16 cellular contexts compared by ENCODE assay signal in the genomic region with DNA sequence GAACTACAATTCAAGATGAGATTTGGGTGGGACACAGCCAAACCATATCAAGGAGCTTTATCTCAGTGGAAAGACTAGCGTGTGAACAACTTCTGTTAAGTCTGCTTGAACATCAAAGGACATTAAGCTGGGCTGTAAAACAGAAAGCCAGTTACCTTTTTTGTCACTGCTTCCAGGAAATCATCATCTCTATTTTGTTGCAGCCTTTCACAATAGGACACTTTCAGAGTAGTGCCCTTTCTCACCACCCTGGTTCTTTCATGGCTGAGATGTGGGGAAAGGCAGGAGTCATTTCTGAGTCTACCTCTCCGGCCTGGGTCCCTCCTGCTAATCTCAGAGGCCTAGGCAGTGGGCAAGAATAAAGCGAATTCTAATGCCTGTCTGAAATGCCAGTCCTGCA.
DNase-seq lines count a peak whose midpoint lies in the region; TF ChIP-seq lines count a peak whose summit lies in the region.
"Had no signal": no experiment of that assay in that cellular context is flagged by ENCODE, and none has a peak within 500 bp of the region (broad histone marks: within the 10 kb centered on the region; RNA-seq: fewer than 3 reads in every experiment).

No MANE protein-coding gene starts in this region.

- H3K36me3 ChIP-seq in Loucy (ENCODE audit: insufficient read depth, low read length) (no peaks in the 10 kb centered on the region), mesendoderm (ENCODE audit: control insufficient read depth, insufficient read depth, low read length) (no peaks in the 10 kb centered on the region)

- no peaks in the 10 kb centered on the region for H4K20me1 ChIP-seq in Loucy (ENCODE audit: insufficient read depth, low read length, poor library complexity, severe bottlenecking)

- no peaks in the 10 kb centered on the region for H3K36me3 Mint-ChIP-seq in activated CD4-positive, alpha-beta memory T cell treated with anti-CD3 and anti-CD28 coated beads for 36 hours
- no peaks in the 10 kb centered on the region for H3K36me3 Mint-ChIP-seq in activated CD4-positive, alpha-beta memory T cell treated with anti-CD3 and anti-CD28 coated beads, Interleukin-2, amount 10 ng/mL, durations not matched to agents 7 days and 5 days (ENCODE audit: low read depth)
- H3K36me3 Mint-ChIP-seq: CD14-positive monocyte had no signal

- no peak overlapping the region for H3K4me3 ChIP-seq in Loucy (ENCODE audit: low read length, poor library complexity, severe bottlenecking)
- no peak overlapping the region for H3K4me3 ChIP-seq in mesendoderm (ENCODE audit: low read length)

- H3K4me3 Mint-ChIP-seq in activated CD4-positive, alpha-beta memory T cell treated with anti-CD3 and anti-CD28 coated beads for 36 hours: no peak overlapping the region
- H3K4me3 Mint-ChIP-seq in activated CD4-positive, alpha-beta memory T cell treated with anti-CD3 and anti-CD28 coated beads, Interleukin-2, amount 10 ng/mL, durations not matched to agents 7 days and 5 days: no peak overlapping the region
- H3K4me3 Mint-ChIP-seq: CD14-positive monocyte had no signal

- no peak overlapping the region for H3K27ac ChIP-seq in mesendoderm (ENCODE audit: low read depth, low read length)

- H3K4me2 ChIP-seq in Loucy (ENCODE audit: low read depth, low read length, poor library complexity, severe bottlenecking) (peak overlapping the region; percentile 36), mesendoderm (ENCODE audit: low read length) (no peak overlapping the region)

- H2BK120ac ChIP-seq in mesendoderm (ENCODE audit: low read depth, low read length): no peak overlapping the region

- H3K79me2 ChIP-seq in Loucy (ENCODE audit: insufficient read depth, low read length) (no peaks in the 10 kb centered on the region), mesendoderm (ENCODE audit: control insufficient read depth, insufficient read depth, low read length) (no peaks in the 10 kb centered on the region)

- H4K8ac ChIP-seq in mesendoderm (ENCODE audit: low read depth, low read length): no peak overlapping the region

- no peak overlapping the region for H3K18ac ChIP-seq in mesendoderm (ENCODE audit: low read length)

- H3K9me3 ChIP-seq in Loucy (ENCODE audit: insufficient read depth, low read depth, low read length): no peaks in the 10 kb centered on the region

- POLR2A ChIA-PET in activated CD4-positive, alpha-beta memory T cell treated with anti-CD3 and anti-CD28 coated beads for 36 hours (lab: Charles Lee): no interaction called here
- POLR2A ChIA-PET in activated CD4-positive, alpha-beta memory T cell treated with anti-CD3 and anti-CD28 coated beads, Interleukin-2, amount 10 ng/mL, durations not matched to agents 7 days and 5 days (lab: Charles Lee): no interaction called here

- H3K27ac Mint-ChIP-seq in activated CD4-positive, alpha-beta memory T cell treated with anti-CD3 and anti-CD28 coated beads for 36 hours: peak overlapping the region; percentile 63
- H3K27ac Mint-ChIP-seq in activated CD4-positive, alpha-beta memory T cell treated with anti-CD3 and anti-CD28 coated beads, Interleukin-2, amount 10 ng/mL, durations not matched to agents 7 days and 5 days: no peak overlapping the region
- H3K27ac Mint-ChIP-seq: CD14-positive monocyte had no signal

- no peaks in the 10 kb centered on the region for H3K9me3 Mint-ChIP-seq in activated CD4-positive, alpha-beta memory T cell treated with anti-CD3 and anti-CD28 coated beads for 36 hours
- no peaks in the 10 kb centered on the region for H3K9me3 Mint-ChIP-seq in activated CD4-positive, alpha-beta memory T cell treated with anti-CD3 and anti-CD28 coated beads, Interleukin-2, amount 10 ng/mL, durations not matched to agents 7 days and 5 days

- H3K4ac ChIP-seq in mesendoderm (ENCODE audit: low read depth, low read length): no peak overlapping the region

- H2AFZ ChIP-seq in Loucy (ENCODE audit: low read length): no peak overlapping the region

- intact Hi-C loops in activated CD4-positive, alpha-beta memory T cell treated with anti-CD3 and anti-CD28 coated beads for 36 hours (cut with micrococcal nuclease): no loop called here

- H3K56ac ChIP-seq in mesendoderm (ENCODE audit: low read length): no peak overlapping the region

- peaks cover 9% of the 10 kb centered on the region for H3K4me1 Mint-ChIP-seq in activated CD4-positive, alpha-beta memory T cell treated with anti-CD3 and anti-CD28 coated beads for 36 hours (ENCODE audit: low read depth)
- H3K4me1 Mint-ChIP-seq in activated CD4-positive, alpha-beta memory T cell treated with anti-CD3 and anti-CD28 coated beads, Interleukin-2, amount 10 ng/mL, durations not matched to agents 7 days and 5 days: peaks cover 8% of the 10 kb centered on the region
- H3K4me1 Mint-ChIP-seq: CD14-positive monocyte had no signal

- no peak overlapping the region for H3K23ac ChIP-seq in mesendoderm (ENCODE audit: low read length)

- peaks cover 58% of the 10 kb centered on the region for H3K4me1 ChIP-seq in Loucy (ENCODE audit: insufficient read depth, low read length, poor library complexity, severe bottlenecking)
- no peaks in the 10 kb centered on the region for H3K4me1 ChIP-seq in mesendoderm (ENCODE audit: control insufficient read depth, low read depth, low read length)

- H3K9ac ChIP-seq in Loucy (ENCODE audit: low read depth, low read length, poor library complexity, severe bottlenecking): peak overlapping the region; percentile 68
- H3K9ac ChIP-seq in mesendoderm (ENCODE audit: low read length): no peak overlapping the region

- no peak for TF ChIP-seq CTCF in Loucy (conservative IDR thresholded peaks at IDR 0.05; ENCODE audit: low read length)

- no peaks in the 10 kb centered on the region for H3K27me3 Mint-ChIP-seq in activated CD4-positive, alpha-beta memory T cell treated with anti-CD3 and anti-CD28 coated beads for 36 hours
- no peaks in the 10 kb centered on the region for H3K27me3 Mint-ChIP-seq in activated CD4-positive, alpha-beta memory T cell treated with anti-CD3 and anti-CD28 coated beads, Interleukin-2, amount 10 ng/mL, durations not matched to agents 7 days and 5 days

- H4K5ac ChIP-seq in mesendoderm (ENCODE audit: low read length): no peak overlapping the region

- H3K79me1 ChIP-seq in mesendoderm (ENCODE audit: low read length): no peaks in the 10 kb centered on the region

- no peak overlapping the region for H2BK15ac ChIP-seq in mesendoderm (replicated peaks; ENCODE audit: low read depth)

- H3K9me2 ChIP-seq in Loucy (replicated peaks; ENCODE audit: low read depth, low read length): no peaks in the 10 kb centered on the region

- H3F3A ChIP-seq in Loucy (ENCODE audit: low read depth): peaks cover 19% of the 10 kb centered on the region

- no peaks in the 10 kb centered on the region for H3K27me3 ChIP-seq in Loucy (ENCODE audit: insufficient read depth, low read length, poor library complexity, severe bottlenecking)
- no peaks in the 10 kb centered on the region for H3K27me3 ChIP-seq in mesendoderm (ENCODE audit: insufficient read depth, low read length, poor library complexity)

- CTCF ChIA-PET in activated CD4-positive, alpha-beta memory T cell treated with anti-CD3 and anti-CD28 coated beads for 36 hours (lab: Charles Lee): no interaction called here
- CTCF ChIA-PET in activated CD4-positive, alpha-beta memory T cell treated with anti-CD3 and anti-CD28 coated beads, Interleukin-2, amount 10 ng/mL, durations not matched to agents 7 days and 5 days (lab: Charles Lee): no interaction called here

- DNase-seq in activated CD4-positive, alpha-beta memory T cell treated with anti-CD3 and anti-CD28 coated beads for 36 hours: no peak
- DNase-seq in activated CD4-positive, alpha-beta memory T cell treated with anti-CD3 and anti-CD28 coated beads, Interleukin-2, amount 10 ng/mL, durations not matched to agents 7 days and 5 days: no peak
- DNase-seq in activated T-cell treated with anti-CD3 and anti-CD28 coated beads, Interleukin-2, amount 50 U/mL, for 48 hours: peak; percentile 20 to 27
- DNase-seq in mesendoderm: peak; percentile 30
- DNase-seq in DMS53 treated with DMSO at 0.1 percent for 48 hours (lab: John Stamatoyannopoulos, UW; ENCODE audit: unreplicated experiment): no peak
- no peak for DNase-seq in NCI-H446 treated with DMSO at 0.1 percent for 48 hours (lab: John Stamatoyannopoulos, UW)
- DNase-seq: DMS53, H7, KBM-7, NCI-H1048, NCI-H146, NCI-H2081 treated with DMSO at 0.1 percent for 48 hours, NCI-H2227 treated with DMSO at 0.1 percent for 48 hours, NCI-H526 had no signal

- WGBS in mesendoderm (ENCODE audit: extremely low coverage, insufficient coverage, low lambda C conversion rate): no CpG with 5 or more reads among the region's 3 CpGs

- H2AK5ac ChIP-seq in mesendoderm (ENCODE audit: low read length): no peak overlapping the region

- no peak overlapping the region for H2BK5ac ChIP-seq in mesendoderm (ENCODE audit: low read length)

Comparison
In these comparisons a context has a peak if more than half of its experiments do, and no peak if none do; other contexts are left out.
1. DNase-seq: peak in activated T-cell treated with anti-CD3 and anti-CD28 coated beads, Interleukin-2, amount 50 U/mL, for 48 hours (2 of 2) and mesendoderm (single experiment); none in activated CD4-positive, alpha-beta memory T cell treated with anti-CD3 and anti-CD28 coated beads for 36 hours (single experiment), activated CD4-positive, alpha-beta memory T cell treated with anti-CD3 and anti-CD28 coated beads, Interleukin-2, amount 10 ng/mL, durations not matched to agents 7 days and 5 days (single experiment), DMS53 treated with DMSO at 0.1 percent for 48 hours (single experiment) and NCI-H446 treated with DMSO at 0.1 percent for 48 hours (single experiment).